In genomic region chr22:44024288-44024908, GRCh38 we compare ENCODE assay signal across 8 cellular contexts. TPM values are rescaled to one million over a fixed set of nuclear protein-coding genes. Genes with fewer than 3 reads are reported as not detected.
A peak's percentile ranks its signal among the peaks of the same experiment; 100 is the strongest.
DNase-seq lines count a peak whose midpoint lies in the region; ATAC-seq and TF ChIP-seq lines count a peak whose summit lies in the region.

A gene with protein sequence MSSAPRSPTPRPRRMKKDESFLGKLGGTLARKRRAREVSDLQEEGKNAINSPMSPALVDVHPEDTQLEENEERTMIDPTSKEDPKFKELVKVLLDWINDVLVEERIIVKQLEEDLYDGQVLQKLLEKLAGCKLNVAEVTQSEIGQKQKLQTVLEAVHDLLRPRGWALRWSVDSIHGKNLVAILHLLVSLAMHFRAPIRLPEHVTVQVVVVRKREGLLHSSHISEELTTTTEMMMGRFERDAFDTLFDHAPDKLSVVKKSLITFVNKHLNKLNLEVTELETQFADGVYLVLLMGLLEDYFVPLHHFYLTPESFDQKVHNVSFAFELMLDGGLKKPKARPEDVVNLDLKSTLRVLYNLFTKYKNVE (plus strand): TSS chr22:44024302. CDS start chr22:44024340, 38 bp downstream.

- no peaks in the 10 kb centered on the region for H3K9me3 Mint-ChIP-seq in CD4-positive, alpha-beta memory T cell
- no peaks in the 10 kb centered on the region for H3K9me3 Mint-ChIP-seq in nephron progenitor cell

- H3K4me3 Mint-ChIP-seq in CD4-positive, alpha-beta memory T cell: peak within 1 kb of the TSS; percentile 71 to 90 (median 81)
- peak within 1 kb of the TSS; percentile 82 for H3K4me3 Mint-ChIP-seq in nephron progenitor cell

- H3K36me3 Mint-ChIP-seq in CD4-positive, alpha-beta memory T cell: no peaks in the 10 kb centered on the region
- H3K36me3 Mint-ChIP-seq in nephron progenitor cell (ENCODE audit: low read depth): no peaks in the 10 kb centered on the region

- no peaks in the 10 kb centered on the region for H3K36me3 ChIP-seq in CD4-positive, alpha-beta memory T cell (ENCODE audit: insufficient read depth, low read length)
- no peaks in the 10 kb centered on the region for H3K36me3 ChIP-seq in aorta (ENCODE audit: control insufficient read depth in 1 of 2, insufficient read depth in 2 of 2, low read length in 1 of 2)

- H3K27ac Mint-ChIP-seq in CD4-positive, alpha-beta memory T cell: peak within 1 kb of the TSS; percentile 29 to 99 (median 62)
- no peak within 1 kb of the TSS for H3K27ac Mint-ChIP-seq in nephron progenitor cell

- H3K9me3 ChIP-seq in CD4-positive, alpha-beta memory T cell (ENCODE audit: control insufficient read depth in 1 of 2, low read length in 2 of 2): no peaks in the 10 kb centered on the region
- no peaks in the 10 kb centered on the region for H3K9me3 ChIP-seq in aorta (ENCODE audit: control insufficient read depth, low read length)

- POLR2A ChIA-PET in CD4-positive, alpha-beta memory T cell (lab: Charles Lee; ENCODE audit: partially characterized antibody): interaction anchor here (1.1 to 1.5 kb wide), 2 partner anchors 13 to 29 kb away, joined by 3 to 5 read pairs; no protein-coding TSS in a partner anchor
- POLR2A ChIA-PET in activated CD8-positive, alpha-beta memory T cell treated with anti-CD3 and anti-CD28 coated beads for 36 hours (lab: Charles Lee): interaction anchor here (1.2 to 1.3 kb wide), 2 partner anchors 157 to 596 kb away, joined by 3 to 7 read pairs; partner anchors contain the start of gene PARVG

- peak within 1 kb of the TSS in 1 of 2 donors; percentile 45 for H3K4me3 ChIP-seq in CD4-positive, alpha-beta memory T cell (ENCODE audit: low read length in 2 of 2)
- H3K4me3 ChIP-seq in fibroblast of pulmonary artery (replicated peaks; ENCODE audit: low read depth, low read length) (peak within 1 kb of the TSS; percentile 63), aorta (ENCODE audit: low read length in 2 of 2) (peak within 1 kb of the TSS; percentile 48 to 50)

- H3K27me3 ChIP-seq in CD4-positive, alpha-beta memory T cell (ENCODE audit: insufficient read depth, low read length): no peaks in the 10 kb centered on the region
- no peaks in the 10 kb centered on the region for H3K27me3 ChIP-seq in aorta (ENCODE audit: control insufficient read depth in 1 of 2, insufficient read depth in 2 of 2, low read length in 1 of 2)

- CTCF ChIA-PET in CD4-positive, alpha-beta memory T cell (lab: Charles Lee; ENCODE audit: partially characterized antibody): interaction anchor here (1.0 kb wide), 1 partner anchor 9 kb away, joined by 3 read pairs; no protein-coding TSS in a partner anchor
- CTCF ChIA-PET in activated CD8-positive, alpha-beta memory T cell treated with anti-CD3 and anti-CD28 coated beads for 36 hours (lab: Charles Lee): interaction anchor here (0.9 to 1.3 kb wide), 3 partner anchors 9 to 37 kb away, joined by 3 to 7 read pairs (median 4); no protein-coding TSS in a partner anchor

- DNase-seq in CD4-positive, alpha-beta memory T cell: peak in 1 of 5 donors; percentile 9
- DNase-seq in fibroblast of pulmonary artery (ENCODE audit: low read depth) (no peak), nephron progenitor cell (peak; percentile 50), aorta (peak; percentile 56 to 80), NCI-H2029 treated with DMSO at 0.1 percent for 48 hours (lab: John Stamatoyannopoulos, UW) (no peak), NCI-H526 (lab: John Stamatoyannopoulos, UW) (no peak)

- peak within 1 kb of the TSS; percentile 31 for H3K27ac ChIP-seq in CD4-positive, alpha-beta memory T cell (ENCODE audit: low read depth, low read length)
- H3K27ac ChIP-seq in aorta (ENCODE audit: low read depth in 1 of 2, low read length in 2 of 2): no peak within 1 kb of the TSS

- intact Hi-C loops in CD4-positive, alpha-beta memory T cell (cut with micrococcal nuclease): no loop called here
- intact Hi-C loops in aorta (cut with DNase I): no loop called here

- WGBS in aorta, 2 donors: 2% methylated on average over 51 to 82 of the region's 82 CpGs

- peak; percentile 6 for ATAC-seq in HG03045 (IDR thresholded peaks at IDR 0.05; ENCODE audit: unreplicated experiment)
- ATAC-seq in aorta (ENCODE audit: low FRiP score): peak; percentile 40

- H3K4me1 Mint-ChIP-seq in CD4-positive, alpha-beta memory T cell: peaks cover 17 to 57% (median 31%) of the 10 kb centered on the region in 4 donors
- H3K4me1 Mint-ChIP-seq in nephron progenitor cell: peaks cover 63% of the 10 kb centered on the region

- no peak for TF ChIP-seq CTCF in fibroblast of pulmonary artery (IDR thresholded peaks at IDR 0.05; ENCODE audit: low read length, missing control alignments)
- TF ChIP-seq CTCF in nephron progenitor cell (IDR thresholded peaks at IDR 0.05): no peak

- peaks cover 29% of the 10 kb centered on the region for H3K4me1 ChIP-seq in CD4-positive, alpha-beta memory T cell (ENCODE audit: insufficient read depth, low read length)
- H3K4me1 ChIP-seq in aorta (ENCODE audit: control insufficient read depth in 1 of 2, insufficient read depth in 2 of 2, low read length in 2 of 2): no peaks in the 10 kb centered on the region

- H3K27me3 Mint-ChIP-seq in CD4-positive, alpha-beta memory T cell: no peaks in the 10 kb centered on the region
- no peaks in the 10 kb centered on the region for H3K27me3 Mint-ChIP-seq in nephron progenitor cell (ENCODE audit: low read depth, poor library complexity)

RNA-seq across cellular contexts. Expression of the gene that starts here (rescaled TPM):
- 10 to 100 TPM; 14.6 to 17.0 TPM for total RNA-seq in CD4-positive, alpha-beta memory T cell
- 1 to 10 TPM; 3.4 to 5.0 TPM for polyA plus RNA-seq in CD4-positive, alpha-beta memory T cell
- 100 to 1,000 TPM in 1 of 2 experiments, 10 to 100 TPM in 1; 94.0 to 101 TPM for total RNA-seq in activated CD8-positive, alpha-beta memory T cell treated with anti-CD3 and anti-CD28 coated beads for 36 hours
- total RNA-seq in aorta: 10 to 100 TPM; 28.3 to 34.6 TPM
- polyA plus RNA-seq in aorta: 10 to 100 TPM in 1 of 2 donors, 1 to 10 TPM in 1; 7.9 to 12.1 TPM

Comparison
In these comparisons a context has a peak if more than half of its experiments do, and no peak if none do; other contexts are left out.
1. DNase-seq: peak in nephron progenitor cell (single experiment) and aorta (2 of 2); none in fibroblast of pulmonary artery (single experiment), NCI-H2029 treated with DMSO at 0.1 percent for 48 hours (single experiment) and NCI-H526 (0 of 2).